ENCODE assay signal across 15 cellular contexts in genomic region chr2:18266188-18266587, GRCh38.
DNase-seq lines count a peak whose midpoint lies in the region; ATAC-seq and TF ChIP-seq lines count a peak whose summit lies in the region.
"Had no signal": no experiment of that assay in that cellular context is flagged by ENCODE, and none has a peak within 500 bp of the region (broad histone marks: within the 10 kb centered on the region; RNA-seq: fewer than 3 reads in every experiment).

No MANE protein-coding gene starts in this region.

- H3K9me3 ChIP-seq in smooth muscle cell (replicated peaks; ENCODE audit: low read depth) = no peaks in the 10 kb centered on the region
- H3K9me3 ChIP-seq: neutrophil had no signal

- no peak overlapping the region for H3K27ac ChIP-seq in KMS-11
- no peak overlapping the region for H3K27ac ChIP-seq in smooth muscle cell (ENCODE audit: low read depth)
- H3K27ac ChIP-seq: HL-60, neutrophil had no signal

- H3K4me1 ChIP-seq in KMS-11 (ENCODE audit: low read depth, poor library complexity, severe bottlenecking) (no peaks in the 10 kb centered on the region), smooth muscle cell (ENCODE audit: low read depth) (no peaks in the 10 kb centered on the region)

- no peak overlapping the region for H3K4me2 ChIP-seq in KMS-11
- no peak overlapping the region for H3K4me2 ChIP-seq in smooth muscle cell

- H3K27me3 ChIP-seq in KMS-11 (ENCODE audit: insufficient read depth, low read depth) = no peaks in the 10 kb centered on the region
- no peaks in the 10 kb centered on the region for H3K27me3 ChIP-seq in smooth muscle cell (ENCODE audit: low read depth)
- H3K27me3 ChIP-seq: neutrophil had no signal

- TF ChIP-seq CTCF in KMS-11 (conservative IDR thresholded peaks at IDR 0.05; ENCODE audit: low read depth, low read length) = peak; percentile 27; the same call in 1 of the 2 replicates
- peak; percentile 10 for TF ChIP-seq CTCF in epithelial cell of esophagus (IDR thresholded peaks at IDR 0.05; ENCODE audit: insufficient read depth, low read depth, low read length, missing control alignments)
- TF ChIP-seq CTCF in smooth muscle cell (IDR thresholded peaks at IDR 0.05; ENCODE audit: borderline replicate concordance, insufficient read depth, poor library complexity, severe bottlenecking) = peak; percentile 10
- TF ChIP-seq CTCF in GM10248 (IDR thresholded peaks at IDR 0.05; ENCODE audit: control extremely low read depth, extremely low read depth, low read depth, missing control alignments) = no peak

- H3F3A ChIP-seq in smooth muscle cell (ENCODE audit: low read depth) = no peaks in the 10 kb centered on the region

- peak; percentile 55 for ATAC-seq in GM18502 (IDR thresholded peaks at IDR 0.05; ENCODE audit: poor library complexity, unreplicated experiment)
- ATAC-seq in GM21423 (IDR thresholded peaks at IDR 0.05; ENCODE audit: unreplicated experiment) = no peak
- ATAC-seq: activated T-cell treated with anti-CD3 and anti-CD28 coated beads, Interleukin-2, amount 50 U/mL, for 72 hours had no signal

- no peak overlapping the region for H3K4me3 ChIP-seq in KMS-11 (IDR thresholded peaks at IDR 0.05; ENCODE audit: insufficient read depth, low read depth, low read length)
- H3K4me3 ChIP-seq in epithelial cell of esophagus (ENCODE audit: low read length) = no peak overlapping the region
- no peak overlapping the region for H3K4me3 ChIP-seq in smooth muscle cell

- no peak overlapping the region for H3K9ac ChIP-seq in KMS-11
- H3K9ac ChIP-seq in smooth muscle cell (ENCODE audit: low read depth) = no peak overlapping the region

- H3K36me3 ChIP-seq in KMS-11 (ENCODE audit: insufficient read depth) = no peaks in the 10 kb centered on the region
- H3K36me3 ChIP-seq in smooth muscle cell (ENCODE audit: low read depth) = no peaks in the 10 kb centered on the region
- H3K36me3 ChIP-seq: neutrophil had no signal

- no peaks in the 10 kb centered on the region for H4K20me1 ChIP-seq in KMS-11 (ENCODE audit: insufficient read depth)
- H4K20me1 ChIP-seq in smooth muscle cell (ENCODE audit: low read depth) = no peaks in the 10 kb centered on the region

- no peak for DNase-seq in epithelial cell of esophagus (ENCODE audit: low read depth)
- no peak for DNase-seq in smooth muscle cell (lab: John Stamatoyannopoulos, UW; ENCODE audit: unreplicated experiment)
- DNase-seq in GM10248 (ENCODE audit: extremely low spot score) = no peak
- no peak for DNase-seq in SKM-1 treated with dmso at 0.1 percent for 144 hours (lab: John Stamatoyannopoulos, UW; ENCODE audit: unreplicated experiment)
- DNase-seq: activated CD4-positive, alpha-beta T cell treated with anti-CD3 and anti-CD28 coated beads, Interleukin-2, amount 10 ng/mL, durations not matched to agents 7 days and 5 days; activated T-cell treated with anti-CD3 and anti-CD28 coated beads, Interleukin-2, amount 50 U/mL, for 72 hours; amniotic stem cell; MV-4-11; NCI-H345; stimulated activated CD4-positive, alpha-beta T cell treated with anti-CD3 and anti-CD28 coated beads, Interleukin-12 subunit alpha, Interleukin-12 subunit beta, amount 100 ng/mL, for 4 hours had no signal

- WGBS in smooth muscle cell (ENCODE audit: low lambda C conversion rate) = 86% methylated on average over 5 of the region's 5 CpGs

- POLR2A ChIA-PET in GM10248 (lab: Yijun Ruan, JAX) = no interaction called here

- CTCF ChIA-PET in GM10248 (lab: Yijun Ruan, JAX) = interaction anchor here (0.9 to 1.5 kb wide), 2 partner anchors 16 to 23 kb away, joined by 3 to 4 read pairs; no protein-coding TSS in a partner anchor

- H3K79me2 ChIP-seq in KMS-11 (ENCODE audit: insufficient read depth, low read depth) (no peaks in the 10 kb centered on the region), smooth muscle cell (ENCODE audit: low read depth) (no peaks in the 10 kb centered on the region)

- H2AFZ ChIP-seq in KMS-11 (ENCODE audit: low read depth) = no peak overlapping the region
- no peak overlapping the region for H2AFZ ChIP-seq in smooth muscle cell (ENCODE audit: low read depth)
